21 cellular contexts compared by ENCODE assay signal in the genomic region with DNA sequence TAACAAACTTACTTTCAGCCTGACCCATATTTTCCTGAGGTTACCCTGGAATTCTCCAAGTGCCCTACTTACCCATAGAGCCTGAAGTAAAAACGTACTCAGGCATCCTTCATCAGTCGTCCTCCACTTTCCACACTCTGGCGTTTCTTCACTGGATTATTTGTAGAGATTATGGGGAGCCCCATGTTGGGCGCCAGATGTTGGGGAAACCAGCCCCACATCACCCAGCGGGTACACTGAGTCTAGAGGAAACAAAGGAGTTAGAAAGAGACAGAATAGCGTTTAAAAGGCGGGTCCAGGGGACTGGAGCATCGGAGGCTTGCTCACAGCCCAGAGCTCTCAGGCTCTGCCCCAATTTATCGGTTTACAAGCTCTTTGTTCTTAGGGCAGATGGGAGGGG. TPM values are rescaled to one million over a fixed set of nuclear protein-coding genes. Genes with fewer than 3 reads are reported as not detected.
A peak's percentile ranks its signal among the peaks of the same experiment; 100 is the strongest.
DNase-seq lines count a peak whose midpoint lies in the region; TF ChIP-seq lines count a peak whose summit lies in the region.
"Had no signal": no experiment of that assay in that cellular context is flagged by ENCODE, and none has a peak within 500 bp of the region (broad histone marks: within the 10 kb centered on the region; RNA-seq: fewer than 3 reads in every experiment).

No MANE protein-coding gene starts in this region.

- intact Hi-C loops in activated CD4-positive, alpha-beta T cell treated with anti-CD3 and anti-CD28 coated beads, Interleukin-2, amount 10 ng/mL, durations not matched to agents 24 days and 14 days (cut with micrococcal nuclease), result no loop called here

- no peaks in the 10 kb centered on the region for H3K4me1 Mint-ChIP-seq in activated CD4-positive, alpha-beta T cell treated with anti-CD3 and anti-CD28 coated beads, Interleukin-2, amount 10 ng/mL, durations not matched to agents 24 days and 14 days
- no peaks in the 10 kb centered on the region for H3K4me1 Mint-ChIP-seq in osteocyte (ENCODE audit: unreplicated experiment)
- H3K4me1 Mint-ChIP-seq: CD14-positive monocyte; IgD-negative memory B cell; stimulated activated naive CD8-positive, alpha-beta T cell treated with anti-CD3 and anti-CD28 coated beads, Interleukin-15, amount 100 ng/mL, for 72 hours had no signal

- H3K36me3 Mint-ChIP-seq in activated CD4-positive, alpha-beta T cell treated with anti-CD3 and anti-CD28 coated beads, Interleukin-2, amount 10 ng/mL, durations not matched to agents 24 days and 14 days (ENCODE audit: low read depth), result peaks cover 3% of the 10 kb centered on the region
- H3K36me3 Mint-ChIP-seq in osteocyte (ENCODE audit: unreplicated experiment), result peaks cover 2% of the 10 kb centered on the region
- H3K36me3 Mint-ChIP-seq: CD14-positive monocyte, IgD-negative memory B cell had no signal

- no peak overlapping the region for H3K4me3 Mint-ChIP-seq in activated CD4-positive, alpha-beta T cell treated with anti-CD3 and anti-CD28 coated beads, Interleukin-2, amount 10 ng/mL, durations not matched to agents 24 days and 14 days
- no peak overlapping the region for H3K4me3 Mint-ChIP-seq in osteocyte (ENCODE audit: unreplicated experiment)
- H3K4me3 Mint-ChIP-seq: CD14-positive monocyte; IgD-negative memory B cell; stimulated activated naive CD8-positive, alpha-beta T cell treated with anti-CD3 and anti-CD28 coated beads, Interleukin-15, amount 100 ng/mL, for 72 hours had no signal

- TF ChIP-seq POLR2A in erythroblast (IDR thresholded peaks at IDR 0.05; ENCODE audit: low read length), result no peak

- peaks cover 30% of the 10 kb centered on the region for H3K9me3 Mint-ChIP-seq in activated CD4-positive, alpha-beta T cell treated with anti-CD3 and anti-CD28 coated beads, Interleukin-2, amount 10 ng/mL, durations not matched to agents 24 days and 14 days
- H3K9me3 Mint-ChIP-seq in osteocyte (ENCODE audit: unreplicated experiment), result peaks cover 37% of the 10 kb centered on the region

- H3K27me3 Mint-ChIP-seq in activated CD4-positive, alpha-beta T cell treated with anti-CD3 and anti-CD28 coated beads, Interleukin-2, amount 10 ng/mL, durations not matched to agents 24 days and 14 days, result no peaks in the 10 kb centered on the region
- no peaks in the 10 kb centered on the region for H3K27me3 Mint-ChIP-seq in osteocyte (ENCODE audit: unreplicated experiment)
- H3K27me3 Mint-ChIP-seq: stimulated activated naive CD8-positive, alpha-beta T cell treated with anti-CD3 and anti-CD28 coated beads, Interleukin-15, amount 100 ng/mL, for 72 hours had no signal

- TF ChIP-seq CTCF in osteocyte (IDR thresholded peaks at IDR 0.05) (no peak), GM13976 (IDR thresholded peaks at IDR 0.05; ENCODE audit: borderline replicate concordance, control extremely low read depth, extremely low read depth, insufficient read depth, missing control alignments) (no peak)

- peak; percentile 60 for DNase-seq in activated CD4-positive, alpha-beta T cell treated with anti-CD3 and anti-CD28 coated beads, Interleukin-2, amount 10 ng/mL, durations not matched to agents 24 days and 14 days
- no peak for DNase-seq in activated CD4-positive, alpha-beta T cell treated with anti-CD3 and anti-CD28 coated beads for 4 hours
- DNase-seq in M059J (ENCODE audit: low read depth) (peak; percentile 1), erythroblast (lab: John Stamatoyannopoulos, UW) (peak; percentile 23 to 31), osteocyte (ENCODE audit: extremely low spot score, unreplicated experiment) (peak; percentile 25), GM13976 (ENCODE audit: low spot score) (no peak)
- DNase-seq in effector CD4-positive, alpha-beta T cell, result no peak
- no peak for DNase-seq in activated CD4-positive, CD25-positive, alpha-beta regulatory T cell (lab: John Stamatoyannopoulos, UW)
- DNase-seq: activated effector memory CD4-positive, alpha-beta T cell treated with Interleukin-2 at 50 U/mL for 16 hours; anterior cingulate cortex; hippocampal formation; left cardiac atrium; NCI-H1105 treated with DMSO at 0.1 percent for 48 hours; NCI-H2171; pancreas; stimulated activated CD4-positive, alpha-beta T cell treated with anti-CD3 and anti-CD28 coated beads, Interleukin-12 subunit alpha, Interleukin-12 subunit beta, amount 100 ng/mL, for 4 hours had no signal

- no peak overlapping the region for H3K27ac Mint-ChIP-seq in activated CD4-positive, alpha-beta T cell treated with anti-CD3 and anti-CD28 coated beads, Interleukin-2, amount 10 ng/mL, durations not matched to agents 24 days and 14 days
- H3K27ac Mint-ChIP-seq in osteocyte (ENCODE audit: unreplicated experiment), result no peak overlapping the region
- H3K27ac Mint-ChIP-seq: CD14-positive monocyte; IgD-negative memory B cell; stimulated activated naive CD8-positive, alpha-beta T cell treated with anti-CD3 and anti-CD28 coated beads, Interleukin-15, amount 100 ng/mL, for 72 hours had no signal

- in situ Hi-C loops in GM13976 (cut with MboI; ENCODE audit: low sequenced_read_pairs, unreplicated experiment), result no loop called here

RNA-seq across cellular contexts. Expression of a gene that starts 9.7 kb away (rescaled TPM):
- not detected in 2 replicates for total RNA-seq in activated CD4-positive, alpha-beta T cell treated with anti-CD3 and anti-CD28 coated beads, Interleukin-2, amount 10 ng/mL, durations not matched to agents 24 days and 14 days
- not detected in 2 replicates for total RNA-seq in M059J (2014; rRNA removed; shearing (Covaris generic))
- not detected in 2 replicates for total RNA-seq in osteocyte
- total RNA-seq: activated CD8-positive, alpha-beta memory T cell treated with anti-CD3 and anti-CD28 coated beads for 36 hours; left cardiac atrium; ureter had no signal

RNA-seq across cellular contexts. Expression of a gene that starts 54.5 kb away (rescaled TPM):
- total RNA-seq in activated CD4-positive, alpha-beta T cell treated with anti-CD3 and anti-CD28 coated beads, Interleukin-2, amount 10 ng/mL, durations not matched to agents 24 days and 14 days, result 14.4 and 16.1 TPM in 2 replicates
- 0.96 and 1.5 TPM in 2 replicates for total RNA-seq in M059J (2014; rRNA removed; shearing (Covaris generic))
- total RNA-seq in osteocyte, result 15.7 and 15.8 TPM in 2 replicates

Comparison
In these comparisons a context has a peak if more than half of its experiments do, and no peak if none do; other contexts are left out.
1. DNase-seq: peak in activated CD4-positive, alpha-beta T cell treated with anti-CD3 and anti-CD28 coated beads, Interleukin-2, amount 10 ng/mL, durations not matched to agents 24 days and 14 days (single experiment), M059J (single experiment), erythroblast (2 of 2) and osteocyte (single experiment); none in activated CD4-positive, alpha-beta T cell treated with anti-CD3 and anti-CD28 coated beads for 4 hours (0 of 2), GM13976 (single experiment), effector CD4-positive, alpha-beta T cell (single experiment) and activated CD4-positive, CD25-positive, alpha-beta regulatory T cell (0 of 4).